ENCODE assay signal across 1 cellular context in genomic region chr6:156585859-156586258, GRCh38.
A peak's percentile ranks its signal among the peaks of the same experiment; 100 is the strongest.
TF ChIP-seq lines count a peak whose summit lies in the region.

No MANE protein-coding gene starts in this region.

TF ChIP-seq in HEK293, 187 proteins besides CTCF, POLR2A, EP300 and RAD21 (continued from another document):
- TF ChIP-seq ZNF670 (tag by site-specific recombination; IDR thresholded peaks at IDR 0.05; ENCODE audit: low read depth) (no peak), ZNF561 (tag by site-specific recombination; IDR thresholded peaks at IDR 0.05; ENCODE audit: borderline replicate concordance) (0 out of 2 replicates have a peak, but pooled peaks have one; percentile 40), HOXA7 (CRISPR knock-in tag; IDR thresholded peaks at IDR 0.05; ENCODE audit: borderline replicate concordance) (no peak), ZBTB48 (tag by site-specific recombination; IDR thresholded peaks at IDR 0.05) (peak; percentile 59; the same call in 1 of the 2 replicates), ZSCAN5A (tag by site-specific recombination; IDR thresholded peaks at IDR 0.05) (no peak), HOXC10 (CRISPR knock-in tag; IDR thresholded peaks at IDR 0.05) (no peak), TSHZ1 (tag by site-specific recombination; IDR thresholded peaks at IDR 0.05; ENCODE audit: borderline replicate concordance) (no peak), ZNF112 (tag by site-specific recombination; IDR thresholded peaks at IDR 0.05) (peak; percentile 51; the same call in 1 of the 2 replicates), TRIM28 (IDR thresholded peaks at IDR 0.05; ENCODE audit: borderline replicate concordance, low read length) (peak; percentile 68; the same call in 1 of the 2 replicates), ZNF518A (tag by site-specific recombination; conservative IDR thresholded peaks at IDR 0.05; ENCODE audit: low read depth) (no peak), ZBTB17 (tag by site-specific recombination; IDR thresholded peaks at IDR 0.05) (0 out of 2 replicates have a peak, but pooled peaks have one; percentile 33), ZNF76 (tag by site-specific recombination; IDR thresholded peaks at IDR 0.05; ENCODE audit: borderline replicate concordance, low read depth) (no peak), FEZF1 (tag by site-specific recombination; IDR thresholded peaks at IDR 0.05) (no peak), ZBTB1 (tag by site-specific recombination; IDR thresholded peaks at IDR 0.05) (no peak)
